Comparison of ENCODE assay signal across 8 cellular contexts in the genomic region with DNA sequence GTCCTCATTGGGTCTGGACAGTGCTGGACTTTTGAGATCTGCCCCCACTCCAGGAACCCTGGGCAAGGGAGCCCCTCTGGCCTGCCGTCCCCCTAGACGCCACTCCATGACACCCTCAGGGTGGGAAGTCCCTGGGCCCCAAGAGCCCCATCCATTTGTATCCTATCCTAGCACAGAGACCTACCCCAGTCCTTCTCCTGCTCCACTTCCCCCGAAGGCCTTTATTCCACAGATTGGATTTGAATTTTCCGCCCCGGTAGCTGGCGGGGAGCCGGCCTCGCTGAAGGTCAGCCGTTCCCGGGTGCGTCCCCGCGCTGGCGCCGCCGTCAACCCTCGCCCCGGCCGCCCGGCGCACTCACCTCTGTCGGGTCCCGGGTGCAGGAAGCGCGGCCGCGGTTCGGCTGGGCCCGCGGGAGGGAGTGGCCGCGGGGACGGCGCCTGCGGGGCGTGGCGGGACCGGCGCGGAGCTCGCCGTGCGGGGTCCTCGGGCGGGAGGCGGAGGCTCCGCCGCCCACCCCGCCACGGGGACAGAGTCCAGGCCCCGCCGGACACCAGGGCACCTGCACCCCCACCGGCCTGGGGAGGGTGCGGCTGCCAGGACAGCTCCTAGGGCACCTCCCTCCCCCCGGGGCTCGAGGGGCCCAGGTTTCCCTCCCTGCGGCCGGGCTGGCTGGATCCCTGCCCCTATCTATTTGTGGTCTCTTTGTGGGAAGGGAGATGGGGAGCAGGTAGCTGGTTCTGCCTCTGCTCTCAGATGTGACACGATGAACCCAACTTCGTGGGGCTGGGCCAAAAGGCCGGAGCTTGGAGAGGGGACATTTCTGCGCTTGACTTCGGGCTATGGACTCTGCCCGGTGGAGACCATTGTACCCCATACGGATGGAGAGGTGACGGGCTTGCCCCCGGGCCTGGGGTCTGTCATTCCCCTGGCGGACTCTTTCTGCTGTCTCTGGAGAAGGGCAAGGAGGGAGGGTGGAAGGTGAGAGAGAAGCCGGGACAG. TPM values are rescaled to one million over a fixed set of nuclear protein-coding genes. Genes with fewer than 3 reads are reported as not detected.
DNase-seq lines count a peak whose midpoint lies in the region; ATAC-seq and TF ChIP-seq lines count a peak whose summit lies in the region.

No MANE protein-coding gene starts in this region.

- TF ChIP-seq CTCF in A673 (conservative IDR thresholded peaks at IDR 0.05; ENCODE audit: low read depth, low read length) (no peak), GM13976 (IDR thresholded peaks at IDR 0.05; ENCODE audit: borderline replicate concordance, control extremely low read depth, extremely low read depth, insufficient read depth, missing control alignments) (no peak)

- no peak for TF ChIP-seq EP300 in Ishikawa (IDR thresholded peaks at IDR 0.05; ENCODE audit: borderline replicate concordance)

- BruUV-seq in A673 (replicated peaks; lab: Mats Ljungman, UMichigan): no TSS peak

- TF ChIP-seq RAD21 in Ishikawa (IDR thresholded peaks at IDR 0.05; ENCODE audit: low read depth): no peak

- no peaks in the 10 kb centered on the region for H3K27me3 ChIP-seq in A673 (replicated peaks; ENCODE audit: insufficient read depth, low read depth, low read length, poor library complexity)
- peaks cover 33% of the 10 kb centered on the region for H3K27me3 ChIP-seq in ectodermal cell (ENCODE audit: control insufficient read depth, insufficient read depth, low read length, poor library complexity, severe bottlenecking)
- peaks cover 20% of the 10 kb centered on the region for H3K27me3 ChIP-seq in mucosa of stomach (ENCODE audit: control insufficient read depth, insufficient read depth, low read length)

- in situ Hi-C loops in GM13976 (cut with MboI; ENCODE audit: low sequenced_read_pairs, unreplicated experiment): no loop called here

- CTCF ChIA-PET in A673 (lab: Charles Lee): interaction anchor here (0.6 to 1.0 kb wide), 2 partner anchors 11 to 153 kb away, joined by 3 to 4 read pairs; a partner anchor contains a TSS

- H3K4me1 ChIP-seq in A673 (ENCODE audit: insufficient read depth, low read length, poor library complexity, severe bottlenecking): no peaks in the 10 kb centered on the region
- no peaks in the 10 kb centered on the region for H3K4me1 ChIP-seq in ectodermal cell (ENCODE audit: control insufficient read depth, insufficient read depth, low read length)
- H3K4me1 ChIP-seq in mucosa of stomach (ENCODE audit: control insufficient read depth, insufficient read depth, low read length): peaks cover 20% of the 10 kb centered on the region

- POLR2A ChIA-PET in A673 (lab: Charles Lee; ENCODE audit: low non-redundant PET): no interaction called here

- H3K27ac ChIP-seq in A673 (ENCODE audit: low read depth, low read length, poor library complexity, severe bottlenecking) (no peak overlapping the region), ectodermal cell (ENCODE audit: insufficient read depth, low read depth, low read length, poor library complexity, severe bottlenecking) (no peak overlapping the region)

- intact Hi-C loops in A673 (cut with micrococcal nuclease; ENCODE audit: unreplicated experiment): no loop called here

- DNase-seq in A673 (ENCODE audit: low spot score) (no peak), OCI-M2 (lab: John Stamatoyannopoulos, UW; ENCODE audit: unreplicated experiment) (no peak), NCI-H82 treated with DMSO at 0.1 percent for 48 hours (lab: John Stamatoyannopoulos, UW; ENCODE audit: unreplicated experiment) (no peak), GM13976 (ENCODE audit: low spot score) (no peak)

- H3K4me3 ChIP-seq in A673 (ENCODE audit: low read depth, low read length, poor library complexity, severe bottlenecking) (peak overlapping the region; percentile 33), ectodermal cell (ENCODE audit: insufficient read depth, low read depth, low read length) (peak overlapping the region; percentile 31), mucosa of stomach (ENCODE audit: low read length) (no peak overlapping the region)

- ATAC-seq in HG03439 (IDR thresholded peaks at IDR 0.05; ENCODE audit: unreplicated experiment): no peak

- H3K9me3 ChIP-seq in A673 (ENCODE audit: low read depth, low read length, poor library complexity, severe bottlenecking) (no peaks in the 10 kb centered on the region), ectodermal cell (ENCODE audit: control insufficient read depth, low read length) (no peaks in the 10 kb centered on the region), mucosa of stomach (ENCODE audit: control insufficient read depth, low read length) (no peaks in the 10 kb centered on the region)

- no peaks in the 10 kb centered on the region for H3K36me3 ChIP-seq in A673 (ENCODE audit: insufficient read depth, low read length, poor library complexity, severe bottlenecking)
- H3K36me3 ChIP-seq in ectodermal cell (ENCODE audit: control insufficient read depth, insufficient read depth, low read length): no peaks in the 10 kb centered on the region
- no peaks in the 10 kb centered on the region for H3K36me3 ChIP-seq in mucosa of stomach (ENCODE audit: control insufficient read depth, insufficient read depth, low read length)

- peak overlapping the region; percentile 57 for H3K9ac ChIP-seq in mucosa of stomach (ENCODE audit: low read length)

- WGBS in ectodermal cell, 2 experiments: 12 to 13% methylated on average over 69 of the region's 69 CpGs

TF ChIP-seq in Ishikawa, 13 proteins besides CTCF, POLR2A, EP300 and RAD21:
- TF ChIP-seq ZBTB7A (IDR thresholded peaks at IDR 0.05; ENCODE audit: low read depth): 0 out of 2 replicates have a peak, but pooled peaks have one; percentile 23
- TF ChIP-seq, protein P1, sequence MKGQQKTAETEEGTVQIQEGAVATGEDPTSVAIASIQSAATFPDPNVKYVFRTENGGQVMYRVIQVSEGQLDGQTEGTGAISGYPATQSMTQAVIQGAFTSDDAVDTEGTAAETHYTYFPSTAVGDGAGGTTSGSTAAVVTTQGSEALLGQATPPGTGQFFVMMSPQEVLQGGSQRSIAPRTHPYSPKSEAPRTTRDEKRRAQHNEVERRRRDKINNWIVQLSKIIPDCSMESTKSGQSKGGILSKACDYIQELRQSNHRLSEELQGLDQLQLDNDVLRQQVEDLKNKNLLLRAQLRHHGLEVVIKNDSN (IDR thresholded peaks at IDR 0.05): no peak

RNA-seq across cellular contexts. Expression of a gene that starts 19.9 kb away (rescaled TPM):
- 0.15 and 0.30 TPM in 2 replicates for total RNA-seq in A673 (2021)
- 0.28 TPM for polyA plus RNA-seq in ectodermal cell (2013, experiment 1 of 4)
- polyA plus RNA-seq in ectodermal cell (2013, experiment 2 of 4): 0.46 TPM
- 0.48 TPM for polyA plus RNA-seq in ectodermal cell (2013, experiment 3 of 4)
- 0.65 TPM for polyA plus RNA-seq in ectodermal cell (2013, experiment 4 of 4)
